9 cellular contexts compared by ENCODE assay signal in the genomic region with DNA sequence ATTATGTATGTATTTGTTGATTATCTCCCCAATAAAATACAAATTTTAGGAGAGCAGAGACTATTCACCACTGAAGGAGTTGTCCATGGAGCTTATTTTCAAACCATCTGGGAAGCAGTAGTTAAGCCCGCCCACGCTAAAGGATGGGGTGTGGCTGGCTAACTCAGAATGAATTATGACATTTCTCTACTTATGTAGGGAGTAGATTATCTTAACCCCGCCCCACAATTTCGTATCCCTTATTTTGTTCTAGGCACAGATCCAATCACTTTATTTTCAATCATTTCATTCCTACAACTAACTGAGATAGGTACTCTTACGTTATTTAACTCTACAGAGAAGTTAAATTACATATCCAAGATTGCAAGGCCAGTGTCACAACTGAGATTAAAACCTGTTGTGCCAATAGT. TPM values are rescaled to one million over a fixed set of nuclear protein-coding genes. Genes with fewer than 3 reads are reported as not detected.
A peak's percentile ranks its signal among the peaks of the same experiment; 100 is the strongest.
DNase-seq lines count a peak whose midpoint lies in the region; ATAC-seq and TF ChIP-seq lines count a peak whose summit lies in the region.
"Had no signal": no experiment of that assay in that cellular context is flagged by ENCODE, and none has a peak within 500 bp of the region (broad histone marks: within the 10 kb centered on the region; RNA-seq: fewer than 3 reads in every experiment).

No MANE protein-coding gene starts in this region.

- peak; percentile 83 for DNase-seq in ELR (ENCODE audit: low read depth)
- DNase-seq in NCI-H187 (lab: John Stamatoyannopoulos, UW) = peak; percentile 38 to 53
- no peak for DNase-seq in mesenteric fat pad (ENCODE audit: low spot score)
- no peak for DNase-seq in effector CD4-positive, alpha-beta T cell

- peak overlapping the region; percentile 99 for H3K27ac ChIP-seq in subcutaneous abdominal adipose tissue (ENCODE audit: low read depth, low read length)

- no peak for TF ChIP-seq CTCF in WI38 (IDR thresholded peaks at IDR 0.05; ENCODE audit: low read depth, low read length)

- H3K4me3 ChIP-seq in WI38 (ENCODE audit: low read depth, low read length) = peak overlapping the region; percentile 96
- H3K4me3 ChIP-seq in iPS-15b (ENCODE audit: low read depth, low read length) = peak overlapping the region; percentile 99
- H3K4me3 ChIP-seq in subcutaneous abdominal adipose tissue (ENCODE audit: low read depth in 1 of 5, low read length in 5 of 5) = peak overlapping the region; percentile 64 to 98 (median 83)

- no peaks in the 10 kb centered on the region for H3K9me3 ChIP-seq in iPS-15b (ENCODE audit: control insufficient read depth, insufficient read depth, low read length)
- H3K9me3 ChIP-seq in subcutaneous abdominal adipose tissue (ENCODE audit: control insufficient read depth in 5 of 5, low read length in 5 of 5) = no peaks in the 10 kb centered on the region

- ATAC-seq in GM21423 (IDR thresholded peaks at IDR 0.05; ENCODE audit: unreplicated experiment) = no peak

- H3K9ac ChIP-seq in iPS-15b (ENCODE audit: low read depth, low read length) (peak overlapping the region; percentile 99), subcutaneous abdominal adipose tissue (ENCODE audit: low read length in 5 of 5) (peak overlapping the region in 3 of 5 donors; percentile 76 to 98 (median 98))

- H3K27me3 ChIP-seq in iPS-15b (ENCODE audit: control insufficient read depth, insufficient read depth, low read length) = no peaks in the 10 kb centered on the region
- no peaks in the 10 kb centered on the region for H3K27me3 ChIP-seq in subcutaneous abdominal adipose tissue (ENCODE audit: control insufficient read depth in 5 of 5, insufficient read depth in 4 of 5, low read length in 5 of 5)

- peaks cover 16% of the 10 kb centered on the region for H3K4me1 ChIP-seq in iPS-15b (ENCODE audit: control insufficient read depth, insufficient read depth, low read length)
- H3K4me1 ChIP-seq in subcutaneous abdominal adipose tissue (ENCODE audit: control insufficient read depth in 5 of 5, insufficient read depth in 5 of 5, low read length in 5 of 5) = peaks cover 5 to 41% (median 37%) of the 10 kb centered on the region in 5 donors

- H3K36me3 ChIP-seq in iPS-15b (ENCODE audit: control insufficient read depth, insufficient read depth, low read length) (no peaks in the 10 kb centered on the region), subcutaneous abdominal adipose tissue (ENCODE audit: control insufficient read depth in 5 of 5, insufficient read depth in 5 of 5, low read length in 5 of 5) (no peaks in the 10 kb centered on the region)

RNA-seq across cellular contexts. Expression of a gene that starts 1.4 kb away (rescaled TPM):
- 221 TPM for total RNA-seq in mesenteric fat pad

RNA-seq across cellular contexts. Expression of a gene that starts 40.4 kb away (rescaled TPM):
- total RNA-seq in mesenteric fat pad = 1.2 TPM
- total RNA-seq: T-helper 1 cell treated with Interleukin-12 subunit alpha and Interleukin-12 subunit beta and Interleukin-4 antibody, amounts not matched to agents 30 ng/mL and 1 ng/mL, for 36 hours had no signal

Comparison
In these comparisons a context has a peak if more than half of its experiments do, and no peak if none do; other contexts are left out.
1. DNase-seq: peak in ELR (single experiment) and NCI-H187 (2 of 2); none in mesenteric fat pad (single experiment) and effector CD4-positive, alpha-beta T cell (single experiment).
2. Peak in every context shown above with its lines, with median percentiles within 50 percentile points of each other: H3K4me3 ChIP-seq.